ENCODE assay signal across 17 cellular contexts in genomic region chr19:362683-363082, GRCh38. TPM values are rescaled to one million over a fixed set of nuclear protein-coding genes. Genes with fewer than 3 reads are reported as not detected.
DNase-seq lines count a peak whose midpoint lies in the region; ATAC-seq and TF ChIP-seq lines count a peak whose summit lies in the region.
"Had no signal": no experiment of that assay in that cellular context is flagged by ENCODE, and none has a peak within 500 bp of the region (broad histone marks: within the 10 kb centered on the region; RNA-seq: fewer than 3 reads in every experiment).

No MANE protein-coding gene starts in this region.

- no peaks in the 10 kb centered on the region for H3K9me2 ChIP-seq in hepatocyte (replicated peaks; ENCODE audit: insufficient read depth)

- ATAC-seq in esophagus mucosa (peak; percentile 8), HG02798 (IDR thresholded peaks at IDR 0.05; ENCODE audit: poor library complexity, unreplicated experiment) (no peak)
- ATAC-seq: A549 had no signal

- H3K4me2 ChIP-seq in hepatocyte = no peak overlapping the region
- H3K4me2 ChIP-seq: A549 had no signal

- H3K36me3 ChIP-seq in hepatocyte (replicated peaks; ENCODE audit: insufficient read depth, low read depth) (no peaks in the 10 kb centered on the region), H7 (replicated peaks; ENCODE audit: control insufficient read depth, insufficient read depth, low read length) (no peaks in the 10 kb centered on the region)

- H2AFZ ChIP-seq in hepatocyte = no peak overlapping the region
- H2AFZ ChIP-seq: GM23248 had no signal

- no peaks in the 10 kb centered on the region for H3K36me3 Mint-ChIP-seq in type B pancreatic cell

- H3K27me3 Mint-ChIP-seq in type B pancreatic cell = peaks cover 13% of the 10 kb centered on the region

- H3K27ac Mint-ChIP-seq in type B pancreatic cell = no peak overlapping the region
- H3K27ac Mint-ChIP-seq: CD4-positive, alpha-beta T cell; HFFc6 had no signal

- no peaks in the 10 kb centered on the region for H3K9me3 ChIP-seq in hepatocyte (ENCODE audit: low read depth)
- H3K9me3 ChIP-seq: A549, Caco-2 had no signal

- no peaks in the 10 kb centered on the region for H3K4me1 ChIP-seq in hepatocyte (ENCODE audit: insufficient read depth)
- H3K4me1 ChIP-seq: A549, Caco-2 had no signal

- H3K4me1 Mint-ChIP-seq in type B pancreatic cell (ENCODE audit: unreplicated experiment) = no peaks in the 10 kb centered on the region

- 91% methylated on average over 11 of the region's 11 CpGs for WGBS in hepatocyte (ENCODE audit: low lambda C conversion rate, missing lambda C conversion rate)

- no peaks in the 10 kb centered on the region for H4K20me1 ChIP-seq in hepatocyte (ENCODE audit: insufficient read depth, poor library complexity, severe bottlenecking)

- intact Hi-C loops in posterior vena cava (cut with DNase I) = no loop called here

- H3K27me3 ChIP-seq in hepatocyte (no peaks in the 10 kb centered on the region), H7 (ENCODE audit: control insufficient read depth, insufficient read depth, low read length) (no peaks in the 10 kb centered on the region)

- peak; percentile 37 for DNase-seq in activated effector memory CD4-positive, alpha-beta T cell treated with anti-CD3 and anti-CD28 coated beads, Interleukin-2, amount 50 U/mL, for 16 hours
- DNase-seq in activated effector memory CD4-positive, alpha-beta T cell treated with Interleukin-2 at 50 U/mL for 16 hours = no peak
- peak; percentile 34 for DNase-seq in posterior vena cava (ENCODE audit: low spot score)
- DNase-seq in type B pancreatic cell (ENCODE audit: extremely low spot score, unreplicated experiment) = peak; percentile 22
- DNase-seq in hepatocyte (ENCODE audit: low spot score) = no peak
- DNase-seq in H7 = no peak
- DNase-seq: AML-193; Caco-2; CD4-positive, alpha-beta T cell; HCEC 1CT; HFFc6 had no signal

- no peak overlapping the region for H3K27ac ChIP-seq in hepatocyte
- H3K27ac ChIP-seq: 22Rv1, A549, C4-2B, GM23248 had no signal

- H3K9me3 Mint-ChIP-seq in type B pancreatic cell = no peaks in the 10 kb centered on the region
- H3K9me3 Mint-ChIP-seq: CD4-positive, alpha-beta T cell; HFFc6 had no signal

- no peak for TF ChIP-seq CTCF in type B pancreatic cell (conservative IDR thresholded peaks at IDR 0.05)
- no peak for TF ChIP-seq CTCF in hepatocyte (IDR thresholded peaks at IDR 0.05; ENCODE audit: poor library complexity)

- H3K4me3 ChIP-seq in hepatocyte (no peak overlapping the region), H7 (ENCODE audit: insufficient read depth, low read depth, low read length) (no peak overlapping the region)
- H3K4me3 ChIP-seq: A549, GM23248 had no signal

- no peak overlapping the region for H3K4me3 Mint-ChIP-seq in type B pancreatic cell
- H3K4me3 Mint-ChIP-seq: CD4-positive, alpha-beta T cell; HFFc6 had no signal

- no peaks in the 10 kb centered on the region for H3K79me2 ChIP-seq in hepatocyte

RNA-seq across cellular contexts. Expression of gene MIER2, which starts 18.1 kb away (rescaled TPM):
- total RNA-seq in esophagus mucosa (14.8 TPM), posterior vena cava (10 to 100 TPM; 18.8 to 25.3 TPM), type B pancreatic cell (ENCODE audit: low replicate concordance) (42.3 and 43.3 TPM in 2 replicates), hepatocyte (8.4 and 9.9 TPM in 2 replicates)
- polyA plus RNA-seq in hepatocyte = 46.6 and 47.3 TPM in 2 replicates
- 43.4 and 49.6 TPM in 2 replicates for total RNA-seq in H7 (2014; rRNA removed; shearing (Covaris generic))

RNA-seq across cellular contexts. Expression of gene C2CD4C, which starts 46.3 kb away (rescaled TPM):
- 0.16 TPM for total RNA-seq in esophagus mucosa
- total RNA-seq in posterior vena cava = 1 to 10 TPM; 1.1 to 2.9 TPM
- 6.0 and 7.2 TPM in 2 replicates for total RNA-seq in type B pancreatic cell (ENCODE audit: low replicate concordance)
- total RNA-seq in hepatocyte = 1.9 and 3.4 TPM in 2 replicates
- 2.7 and 4.6 TPM in 2 replicates for polyA plus RNA-seq in hepatocyte
- 9.2 and 13.9 TPM in 2 replicates for total RNA-seq in H7 (2014; rRNA removed; shearing (Covaris generic))
- total RNA-seq: CD4-positive, alpha-beta T cell; HFFc6 had no signal

Comparison
In these comparisons a context has a peak if more than half of its experiments do, and no peak if none do; other contexts are left out.
1. DNase-seq: peak in activated effector memory CD4-positive, alpha-beta T cell treated with anti-CD3 and anti-CD28 coated beads, Interleukin-2, amount 50 U/mL, for 16 hours (single experiment), posterior vena cava (single experiment) and type B pancreatic cell (single experiment); none in activated effector memory CD4-positive, alpha-beta T cell treated with Interleukin-2 at 50 U/mL for 16 hours (single experiment), hepatocyte (single experiment) and H7 (single experiment).